In genomic region chr10:451021-451471, GRCh38 we compare ENCODE assay signal across 9 cellular contexts.
DNase-seq lines count a peak whose midpoint lies in the region; ATAC-seq, FAIRE-seq and TF ChIP-seq lines count a peak whose summit lies in the region.
"Had no signal": no experiment of that assay in that cellular context is flagged by ENCODE, and none has a peak within 500 bp of the region (broad histone marks: within the 10 kb centered on the region; RNA-seq: fewer than 3 reads in every experiment).

No MANE protein-coding gene starts in this region.

- no peak overlapping the region for H3K4me3 ChIP-seq in astrocyte of the spinal cord (ENCODE audit: low read depth, low read length)
- no peak overlapping the region for H3K4me3 ChIP-seq in uterus

- DNase-seq in GM12891 (ENCODE audit: insufficient read length, low spot score): peak; percentile 75
- peak; percentile 58 for DNase-seq in T follicular helper cell (ENCODE audit: low read depth)
- DNase-seq in astrocyte of the spinal cord (ENCODE audit: low read depth, low spot score): peak; percentile 28
- DNase-seq in stimulated activated CD4-positive, alpha-beta T cell treated with anti-CD3 and anti-CD28 coated beads, Interleukin-4, amount 100 ng/mL, for 24 hours: peak; percentile 57
- DNase-seq in NCI-H69 (lab: John Stamatoyannopoulos, UW): no peak
- no peak for DNase-seq in hepatic stellate cell (ENCODE audit: low spot score)
- no peak for DNase-seq in uterus

- TF ChIP-seq POLR2A in GM12891 (IDR thresholded peaks at IDR 0.05; ENCODE audit: low read depth, low read length): no peak
- no peak for TF ChIP-seq POLR2A in uterus (IDR thresholded peaks at IDR 0.05)

- no peak overlapping the region for H3K27ac ChIP-seq in uterus

- no peaks in the 10 kb centered on the region for H3K4me1 ChIP-seq in uterus

- H3K27me3 ChIP-seq in uterus: no peaks in the 10 kb centered on the region

- intact Hi-C loops in uterus (cut with DNase I; ENCODE audit: low total_unique reads): no loop called here

- ATAC-seq in HG02759 (IDR thresholded peaks at IDR 0.05; ENCODE audit: unreplicated experiment): peak; percentile 98

- no peak for TF ChIP-seq CTCF in astrocyte of the spinal cord (IDR thresholded peaks at IDR 0.05; ENCODE audit: low read depth, low read length)
- no peak for TF ChIP-seq CTCF in uterus (IDR thresholded peaks at IDR 0.05)

- no peaks in the 10 kb centered on the region for H3K9me3 ChIP-seq in uterus

- peak; percentile 96 for FAIRE-seq in GM12891 (lab: Jason Lieb, UNC)
- FAIRE-seq: endometrium had no signal

- in situ Hi-C loops in astrocyte of the spinal cord (cut with HindIII; ENCODE audit: low sequenced_read_pairs): no loop called here

- no peaks in the 10 kb centered on the region for H3K36me3 ChIP-seq in uterus

TF ChIP-seq in GM12891, 5 proteins besides CTCF, POLR2A, EP300 and RAD21:
- TF ChIP-seq PAX5 (IDR thresholded peaks at IDR 0.05; ENCODE audit: insufficient read depth, low read length, severe bottlenecking) (no peak), POLR2AphosphoS5 (IDR thresholded peaks at IDR 0.05; ENCODE audit: low read depth, low read length) (no peak)
TF ChIP-seq in GM12891: peak in this region for 0.

Comparison
In these comparisons a context has a peak if more than half of its experiments do, and no peak if none do; other contexts are left out.
1. DNase-seq: peak in GM12891 (single experiment), T follicular helper cell (single experiment), astrocyte of the spinal cord (single experiment) and stimulated activated CD4-positive, alpha-beta T cell treated with anti-CD3 and anti-CD28 coated beads, Interleukin-4, amount 100 ng/mL, for 24 hours (single experiment); none in NCI-H69 (single experiment), hepatic stellate cell (single experiment) and uterus (0 of 2).